Comparison of ENCODE assay signal across 14 cellular contexts in the genomic region with DNA sequence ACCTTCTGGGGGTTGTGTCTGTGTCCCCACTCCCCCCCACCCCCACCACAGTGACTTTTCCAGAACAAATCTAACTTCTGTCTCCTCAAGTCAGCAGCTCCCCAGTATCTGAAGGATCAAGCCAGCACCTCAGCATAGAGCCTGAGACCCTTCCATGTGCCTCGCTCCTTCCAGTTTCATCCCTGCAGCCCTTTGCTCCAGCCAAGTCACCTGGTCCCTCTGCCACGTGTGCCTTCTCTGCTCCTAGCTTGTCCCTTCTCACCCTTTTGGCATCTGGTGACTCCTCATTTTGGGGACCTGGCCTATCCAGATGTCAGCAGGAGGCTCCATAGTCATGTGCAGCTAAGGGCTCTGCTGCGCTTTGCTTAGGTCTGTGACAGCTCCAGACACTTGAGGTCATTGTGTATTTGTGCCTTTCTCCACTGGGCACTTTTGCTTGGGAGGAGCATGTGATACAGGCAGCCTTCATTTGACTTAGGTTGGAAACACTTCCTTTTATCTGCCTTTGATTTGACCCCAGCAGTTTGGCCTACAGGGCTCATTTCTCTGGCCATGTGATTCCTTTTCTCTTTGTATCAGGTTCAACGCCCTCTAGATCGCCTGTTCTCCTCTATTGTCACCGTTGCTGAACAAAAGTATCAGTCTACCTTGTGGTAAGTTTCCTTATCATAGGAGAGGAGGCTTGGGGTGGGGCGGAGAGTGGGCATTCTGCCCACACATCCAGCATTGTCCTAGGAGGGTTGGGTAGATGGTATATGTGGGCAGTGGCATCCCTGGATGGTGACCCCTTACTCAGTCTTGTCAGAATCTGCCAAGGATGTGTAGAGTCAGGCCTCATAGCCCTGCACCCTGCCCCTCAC. TPM values are rescaled to one million over a fixed set of nuclear protein-coding genes. Genes with fewer than 3 reads are reported as not detected.
DNase-seq lines count a peak whose midpoint lies in the region; ATAC-seq and TF ChIP-seq lines count a peak whose summit lies in the region.
"Had no signal": no experiment of that assay in that cellular context is flagged by ENCODE, and none has a peak within 500 bp of the region (broad histone marks: within the 10 kb centered on the region; RNA-seq: fewer than 3 reads in every experiment).

No MANE protein-coding gene starts in this region.

- in situ Hi-C loops in mammary epithelial cell (cut with MboI; ENCODE audit: low sequenced_read_pairs in 2 of 2), result loop anchor here in 1 of 2 donors (10.0 to 25.0 kb wide), 2 partner anchors 157 to 259 kb away; partner anchors contain the start of gene ESRP2

- peaks cover 33% of the 10 kb centered on the region for H3K36me3 Mint-ChIP-seq in T-helper 1 cell treated with Interleukin-12 subunit alpha and Interleukin-12 subunit beta and Interleukin-4 antibody, amounts not matched to agents 30 μg/mL and 1 μg/mL, for 36 hours (ENCODE audit: low read depth)
- peaks cover 4 to 25% (median 11%) of the 10 kb centered on the region in 3 donors for H3K36me3 Mint-ChIP-seq in immature natural killer cell
- peaks cover 58% of the 10 kb centered on the region for H3K36me3 Mint-ChIP-seq in stimulated activated effector memory CD8-positive, alpha-beta T cell treated with anti-CD3 and anti-CD28 coated beads, Interleukin-12 subunit alpha, Interleukin-12 subunit beta, amount 100 ng/mL, for 72 hours

- no peaks in the 10 kb centered on the region for H3K9me3 ChIP-seq in mammary epithelial cell (replicated peaks; ENCODE audit: insufficient read depth, low read length)

- intact Hi-C loops in mammary epithelial cell (cut with micrococcal nuclease), result no loop called here

- no peak for TF ChIP-seq CTCF in mammary epithelial cell (conservative IDR thresholded peaks at IDR 0.05 in 1 of 2, IDR thresholded peaks at IDR 0.05 in 1 of 2; ENCODE audit: extremely low read depth in 1 of 2, insufficient read depth in 1 of 2, low read depth in 1 of 2, low read length in 2 of 2)

- no peaks in the 10 kb centered on the region for H3K27me3 ChIP-seq in mammary epithelial cell (ENCODE audit: insufficient read depth, low read length)

- peaks cover 79% of the 10 kb centered on the region for H3K4me1 Mint-ChIP-seq in T-helper 1 cell treated with Interleukin-12 subunit alpha and Interleukin-12 subunit beta and Interleukin-4 antibody, amounts not matched to agents 30 μg/mL and 1 μg/mL, for 36 hours (ENCODE audit: low read depth)
- H3K4me1 Mint-ChIP-seq in immature natural killer cell, result peaks cover 91% of the 10 kb centered on the region in 2 donors
- H3K4me1 Mint-ChIP-seq in stimulated activated effector memory CD8-positive, alpha-beta T cell treated with anti-CD3 and anti-CD28 coated beads, Interleukin-12 subunit alpha, Interleukin-12 subunit beta, amount 100 ng/mL, for 72 hours, result peaks cover 86% of the 10 kb centered on the region

- peak overlapping the region; percentile 91 for H3K27ac Mint-ChIP-seq in T-helper 1 cell treated with Interleukin-12 subunit alpha and Interleukin-12 subunit beta and Interleukin-4 antibody, amounts not matched to agents 30 μg/mL and 1 μg/mL, for 36 hours
- H3K27ac Mint-ChIP-seq in immature natural killer cell, result peak overlapping the region; percentile 87 to 96 (median 96)
- H3K27ac Mint-ChIP-seq in stimulated activated effector memory CD8-positive, alpha-beta T cell treated with anti-CD3 and anti-CD28 coated beads, Interleukin-12 subunit alpha, Interleukin-12 subunit beta, amount 100 ng/mL, for 72 hours, result peak overlapping the region; percentile 84

- dilution Hi-C loops in mammary epithelial cell (cut with HindIII; ENCODE audit: low sequenced_read_pairs), result loop anchor here (10.0 kb wide), 1 partner anchor 147 kb away; no protein-coding TSS in a partner anchor

- BruUV-seq in mammary epithelial cell (replicated peaks; lab: Mats Ljungman, UMichigan), result no TSS peak

- no peak overlapping the region for H2AFZ ChIP-seq in mammary epithelial cell (ENCODE audit: low read depth, low read length)

- H3K36me3 ChIP-seq in mammary epithelial cell (ENCODE audit: insufficient read depth, low read length), result peaks cover 7% of the 10 kb centered on the region

- TF ChIP-seq POLR2A in GM18505 (IDR thresholded peaks at IDR 0.05; ENCODE audit: borderline replicate concordance, extremely low read depth, insufficient read depth, insufficient read length), result no peak

- no peaks in the 10 kb centered on the region for H3K79me2 ChIP-seq in mammary epithelial cell (ENCODE audit: insufficient read depth, low read length)

- ATAC-seq in stimulated activated effector memory CD8-positive, alpha-beta T cell treated with anti-CD3 and anti-CD28 coated beads, Interleukin-12 subunit alpha, Interleukin-12 subunit beta, amount 100 ng/mL, for 72 hours, result no peak
- no peak for ATAC-seq in GM18505 (IDR thresholded peaks at IDR 0.05; ENCODE audit: unreplicated experiment)
- ATAC-seq: HCT116 had no signal

- CTCF ChIA-PET in mammary epithelial cell (lab: Charles Lee; ENCODE audit: low non-redundant PET), result no interaction called here

- no peaks in the 10 kb centered on the region for H3K4me1 ChIP-seq in mammary epithelial cell (ENCODE audit: insufficient read depth, low read length)

- no peak overlapping the region for H3K4me3 Mint-ChIP-seq in T-helper 1 cell treated with Interleukin-12 subunit alpha and Interleukin-12 subunit beta and Interleukin-4 antibody, amounts not matched to agents 30 μg/mL and 1 μg/mL, for 36 hours
- peak overlapping the region; percentile 33 to 95 (median 65) for H3K4me3 Mint-ChIP-seq in immature natural killer cell
- H3K4me3 Mint-ChIP-seq in stimulated activated effector memory CD8-positive, alpha-beta T cell treated with anti-CD3 and anti-CD28 coated beads, Interleukin-12 subunit alpha, Interleukin-12 subunit beta, amount 100 ng/mL, for 72 hours, result peak overlapping the region; percentile 80

- no peaks in the 10 kb centered on the region for H4K20me1 ChIP-seq in mammary epithelial cell (ENCODE audit: insufficient read depth, low read length)

- 96% methylated on average over 4 of the region's 7 CpGs for WGBS in mammary epithelial cell (ENCODE audit: low coverage, missing lambda C conversion rate)

- H3K27ac ChIP-seq in mammary epithelial cell (ENCODE audit: insufficient read depth, low read depth, low read length), result no peak overlapping the region
- H3K27ac ChIP-seq: 22Rv1 had no signal

- no peaks in the 10 kb centered on the region for H3K27me3 Mint-ChIP-seq in T-helper 1 cell treated with Interleukin-12 subunit alpha and Interleukin-12 subunit beta and Interleukin-4 antibody, amounts not matched to agents 30 μg/mL and 1 μg/mL, for 36 hours (ENCODE audit: low read depth)
- H3K27me3 Mint-ChIP-seq in immature natural killer cell (ENCODE audit: low read depth in 3 of 3), result peaks cover 2 to 8% (median 7%) of the 10 kb centered on the region in 3 donors

- no peak overlapping the region for H3K4me2 ChIP-seq in mammary epithelial cell (ENCODE audit: insufficient read depth, low read depth, low read length)

- H3K4me3 ChIP-seq in mammary epithelial cell (replicated peaks in 1 of 3; ENCODE audit: insufficient read depth in 1 of 3, low read depth in 2 of 3, low read length in 3 of 3), result no peak overlapping the region

- no peak overlapping the region for H3K9ac ChIP-seq in mammary epithelial cell (ENCODE audit: insufficient read depth, low read length)

- no peaks in the 10 kb centered on the region for H3K9me3 Mint-ChIP-seq in T-helper 1 cell treated with Interleukin-12 subunit alpha and Interleukin-12 subunit beta and Interleukin-4 antibody, amounts not matched to agents 30 μg/mL and 1 μg/mL, for 36 hours
- H3K9me3 Mint-ChIP-seq in immature natural killer cell, result no peaks in the 10 kb centered on the region
- H3K9me3 Mint-ChIP-seq in stimulated activated effector memory CD8-positive, alpha-beta T cell treated with anti-CD3 and anti-CD28 coated beads, Interleukin-12 subunit alpha, Interleukin-12 subunit beta, amount 100 ng/mL, for 72 hours, result no peaks in the 10 kb centered on the region

- no peak for DNase-seq in T-helper 1 cell
- peak; percentile 24 for DNase-seq in OCI-M1 (lab: John Stamatoyannopoulos, UW)
- no peak for DNase-seq in immature natural killer cell
- no peak for DNase-seq in stimulated activated effector memory CD8-positive, alpha-beta T cell treated with anti-CD3 and anti-CD28 coated beads, Interleukin-12 subunit alpha, Interleukin-12 subunit beta, amount 100 ng/mL, for 72 hours (ENCODE audit: low spot score in 2 of 2)
- no peak for DNase-seq in germinal center (ENCODE audit: low spot score)
- DNase-seq in mammary epithelial cell, result no peak
- DNase-seq: anterior cingulate cortex, Calu3, NCI-H1048, NCI-H510A had no signal

RNA-seq across cellular contexts. Expression of gene NFATC3, which starts 7.1 kb away (rescaled TPM):
- polyA plus RNA-seq in immature natural killer cell, result 100 to 1,000 TPM in 2 of 3 donors, 10 to 100 TPM in 1; 66.5 to 160 (median 119) TPM
- total RNA-seq in mammary epithelial cell, result 10 to 100 TPM; 19.2 to 27.3 TPM
- 9.9 TPM for polyA plus RNA-seq in mammary epithelial cell
- 46.6 TPM for polyA minus RNA-seq in mammary epithelial cell

RNA-seq across cellular contexts. Expression of gene DUS2, which starts 55.0 kb away (rescaled TPM):
- 10 to 100 TPM in 2 of 3 donors, 1 to 10 TPM in 1; 9.3 to 23.7 (median 16.8) TPM for polyA plus RNA-seq in immature natural killer cell
- 10 to 100 TPM; 16.5 to 22.9 TPM for total RNA-seq in mammary epithelial cell
- 20.8 TPM for polyA plus RNA-seq in mammary epithelial cell
- 4.9 TPM for polyA minus RNA-seq in mammary epithelial cell

RNA-seq across cellular contexts. Expression of gene DDX28, which starts 55.1 kb away (rescaled TPM):
- 10 to 100 TPM; 45.3 to 59.4 (median 55.0) TPM for polyA plus RNA-seq in immature natural killer cell
- total RNA-seq in mammary epithelial cell, result 10 to 100 TPM in 1 of 2 donors, 1 to 10 TPM in 1; 9.7 to 10.1 TPM
- 14.6 TPM for polyA plus RNA-seq in mammary epithelial cell
- 6.5 TPM for polyA minus RNA-seq in mammary epithelial cell
